ENCODE assay signal across 20 cellular contexts in genomic region chr20:51377132-51377531, GRCh38.
"Had no signal": no experiment of that assay in that cellular context is flagged by ENCODE, and none has a peak within 500 bp of the region (broad histone marks: within the 10 kb centered on the region; RNA-seq: fewer than 3 reads in every experiment).

No MANE protein-coding gene starts in this region.

- DNase-seq: hippocampal formation; kidney glomerular epithelial cell; left cardiac atrium; lower lobe of right lung; mammary epithelial cell; mesenchymal stem cell; naive thymus-derived CD8-positive, alpha-beta T cell; ovary; right lobe of liver; stimulated activated CD4-positive, alpha-beta T cell treated with anti-CD3 and anti-CD28 coated beads, Interleukin-4, amount 100 ng/mL, for 24 hours; stimulated activated naive CD4-positive, alpha-beta T cell treated with Interleukin-2 at 50 U/mL for 16 hours; stimulated activated naive CD8-positive, alpha-beta T cell treated with anti-CD3 and anti-CD28 coated beads, Interleukin-15, amount 100 ng/mL, for 72 hours; substantia nigra; upper lobe of left lung had no signal

- H3K27me3 Mint-ChIP-seq: naive thymus-derived CD8-positive, alpha-beta T cell; stimulated activated memory B cell treated with anti-CD40 and anti-IgM and Interleukin-4, amounts not matched to agents 10 μg/mL and 1 μg/mL and 100 μg/mL, for 72 hours; stimulated activated naive CD8-positive, alpha-beta T cell treated with anti-CD3 and anti-CD28 coated beads, Interleukin-15, amount 100 ng/mL, for 72 hours had no signal

- H3K27ac Mint-ChIP-seq: progenitor cell of endocrine pancreas; stimulated activated naive CD8-positive, alpha-beta T cell treated with anti-CD3 and anti-CD28 coated beads, Interleukin-15, amount 100 ng/mL, for 72 hours had no signal

- H3K36me3 ChIP-seq: lower lobe of right lung, ovary, right atrium auricular region, right lobe of liver, tibial nerve, upper lobe of left lung had no signal

- H3K4me3 ChIP-seq: lower lobe of right lung, ovary, right atrium auricular region, right lobe of liver, skin epidermis, tibial nerve, upper lobe of left lung had no signal

- H3K9me3 Mint-ChIP-seq: naive thymus-derived CD8-positive, alpha-beta T cell; stimulated activated naive CD8-positive, alpha-beta T cell treated with anti-CD3 and anti-CD28 coated beads, Interleukin-15, amount 100 ng/mL, for 72 hours had no signal

- H3K4me1 ChIP-seq: right lobe of liver had no signal

- H3K27me3 ChIP-seq: ovary, right atrium auricular region, right lobe of liver, tibial nerve, upper lobe of left lung had no signal

- H3K9me3 ChIP-seq: lower lobe of right lung, ovary, right atrium auricular region, right lobe of liver, tibial nerve, upper lobe of left lung had no signal

- H3K27ac ChIP-seq: lower lobe of right lung, ovary, right atrium auricular region, right lobe of liver, skin epidermis, tibial nerve, upper lobe of left lung had no signal

- ATAC-seq: left cardiac atrium; left lobe of liver; lower lobe of right lung; naive thymus-derived CD8-positive, alpha-beta T cell; right lobe of liver; stimulated activated memory B cell treated with anti-CD40 and anti-IgM and Interleukin-4, amounts not matched to agents 10 μg/mL and 1 μg/mL and 100 μg/mL, for 72 hours; stimulated activated naive CD8-positive, alpha-beta T cell treated with anti-CD3 and anti-CD28 coated beads, Interleukin-15, amount 100 ng/mL, for 72 hours had no signal

- H3K4me3 Mint-ChIP-seq: naive thymus-derived CD8-positive, alpha-beta T cell; stimulated activated memory B cell treated with anti-CD40 and anti-IgM and Interleukin-4, amounts not matched to agents 10 μg/mL and 1 μg/mL and 100 μg/mL, for 72 hours; stimulated activated naive CD8-positive, alpha-beta T cell treated with anti-CD3 and anti-CD28 coated beads, Interleukin-15, amount 100 ng/mL, for 72 hours had no signal
